Comparison of ENCODE assay signal across 17 cellular contexts in genomic region chr1:200659269-200659668, GRCh38. TPM values are rescaled to one million over a fixed set of nuclear protein-coding genes. Genes with fewer than 3 reads are reported as not detected.
DNase-seq lines count a peak whose midpoint lies in the region; ATAC-seq, FAIRE-seq and TF ChIP-seq lines count a peak whose summit lies in the region.
"Had no signal": no experiment of that assay in that cellular context is flagged by ENCODE, and none has a peak within 500 bp of the region (broad histone marks: within the 10 kb centered on the region; RNA-seq: fewer than 3 reads in every experiment).

No MANE protein-coding gene starts in this region.

- H3K27ac ChIP-seq in astrocyte (ENCODE audit: low read depth, low read length), result peak overlapping the region; percentile 64
- peak overlapping the region; percentile 95 for H3K27ac ChIP-seq in keratinocyte (ENCODE audit: control insufficient read depth, insufficient read depth, low read length)
- H3K27ac ChIP-seq: cardiac muscle cell, vagina had no signal

- H3K27me3 Mint-ChIP-seq in HFFc6 (ENCODE audit: insufficient read depth), result no peaks in the 10 kb centered on the region; the same call in 1 of the 2 replicates
- no peaks in the 10 kb centered on the region for H3K27me3 Mint-ChIP-seq in astrocyte (ENCODE audit: low read depth, unreplicated experiment)
- no peaks in the 10 kb centered on the region for H3K27me3 Mint-ChIP-seq in activated CD4-positive, alpha-beta memory T cell treated with anti-CD3 and anti-CD28 coated beads, Interleukin-2, amount 10 ng/mL, durations not matched to agents 7 days and 5 days
- H3K27me3 Mint-ChIP-seq: B cell had no signal

- H3K9ac ChIP-seq in astrocyte (ENCODE audit: low read length), result no peak overlapping the region
- peak overlapping the region; percentile 74 for H3K9ac ChIP-seq in keratinocyte (ENCODE audit: control insufficient read depth, extremely low read depth, insufficient read depth, low read length)

- H3K4me3 Mint-ChIP-seq in HFFc6, result no peak overlapping the region
- no peak overlapping the region for H3K4me3 Mint-ChIP-seq in astrocyte (ENCODE audit: unreplicated experiment)
- H3K4me3 Mint-ChIP-seq in activated CD4-positive, alpha-beta memory T cell treated with anti-CD3 and anti-CD28 coated beads, Interleukin-2, amount 10 ng/mL, durations not matched to agents 7 days and 5 days, result no peak overlapping the region
- H3K4me3 Mint-ChIP-seq: B cell had no signal

- FAIRE-seq in astrocyte (lab: Jason Lieb, UNC) (no peak), keratinocyte (lab: Jason Lieb, UNC) (peak; percentile 99)

- peak overlapping the region; percentile 26 for H3K4me2 ChIP-seq in astrocyte (ENCODE audit: low read length)
- peak overlapping the region; percentile 91 for H3K4me2 ChIP-seq in keratinocyte (ENCODE audit: control insufficient read depth, extremely low read depth, insufficient read depth, low read depth, low read length)

- DNase-seq in AG08395 (ENCODE audit: low spot score), result peak; percentile 10
- DNase-seq in HFFc6, result peak; percentile 10
- DNase-seq in astrocyte (ENCODE audit: low read depth), result peak; percentile 63
- peak; percentile 97 for DNase-seq in keratinocyte (ENCODE audit: low read depth, low spot score)
- no peak for DNase-seq in activated CD4-positive, alpha-beta memory T cell treated with anti-CD3 and anti-CD28 coated beads, Interleukin-2, amount 10 ng/mL, durations not matched to agents 7 days and 5 days
- no peak for DNase-seq in effector CD8-positive, alpha-beta T cell (lab: John Stamatoyannopoulos, UW)
- DNase-seq: activated CD4-positive, CD25-positive, alpha-beta regulatory T cell treated with anti-CD3 and anti-CD28 coated beads, Interleukin-2, amount 50 U/mL, for 72 hours; activated effector memory CD4-positive, alpha-beta T cell treated with Interleukin-2 at 50 U/mL for 16 hours; GF-D8; NCI-H2081 treated with DMSO at 0.1 percent for 48 hours; NK-92 treated with Interleukin-12 subunit alpha and Interleukin-12 subunit beta, amount 100 ng/mL, for 24 hours; stimulated activated CD4-positive, alpha-beta T cell treated with anti-CD3 and anti-CD28 coated beads, Interleukin-1b, Interleukin-23, amount 100 ng/mL, for 48 hours had no signal

- TF ChIP-seq CTCF in HFFc6 (IDR thresholded peaks at IDR 0.05), result no peak
- no peak for TF ChIP-seq CTCF in astrocyte (IDR thresholded peaks at IDR 0.05; ENCODE audit: insufficient read depth, low read depth, low read length)
- no peak for TF ChIP-seq CTCF in keratinocyte (optimal IDR thresholded peaks at IDR 0.05 in 1 of 3, IDR thresholded peaks at IDR 0.05 in 1 of 3, conservative IDR thresholded peaks at IDR 0.05 in 1 of 3; ENCODE audit: extremely low read depth in 1 of 3, insufficient read depth in 2 of 3, low read length in 3 of 3)

- H2AFZ ChIP-seq in astrocyte (ENCODE audit: low read depth, low read length), result no peak overlapping the region
- no peak overlapping the region for H2AFZ ChIP-seq in keratinocyte (ENCODE audit: control insufficient read depth, low read length)

- no peaks in the 10 kb centered on the region for H3K27me3 ChIP-seq in astrocyte (ENCODE audit: insufficient read depth, low read length)
- H3K27me3 ChIP-seq in keratinocyte (ENCODE audit: control insufficient read depth, extremely low read depth, insufficient read depth, low read length), result no peaks in the 10 kb centered on the region
- H3K27me3 ChIP-seq: cardiac muscle cell, vagina had no signal

- H3K4me1 Mint-ChIP-seq in HFFc6 (ENCODE audit: low read depth) (peaks cover 30% of the 10 kb centered on the region), astrocyte (ENCODE audit: low read depth, unreplicated experiment) (peaks cover 27% of the 10 kb centered on the region)
- peaks cover 33% of the 10 kb centered on the region for H3K4me1 Mint-ChIP-seq in activated CD4-positive, alpha-beta memory T cell treated with anti-CD3 and anti-CD28 coated beads, Interleukin-2, amount 10 ng/mL, durations not matched to agents 7 days and 5 days

- H3K27ac Mint-ChIP-seq in HFFc6 (peak overlapping the region; percentile 63), astrocyte (ENCODE audit: unreplicated experiment) (peak overlapping the region; percentile 95)
- no peak overlapping the region for H3K27ac Mint-ChIP-seq in activated CD4-positive, alpha-beta memory T cell treated with anti-CD3 and anti-CD28 coated beads, Interleukin-2, amount 10 ng/mL, durations not matched to agents 7 days and 5 days
- H3K27ac Mint-ChIP-seq: B cell had no signal

- dilution Hi-C loops in keratinocyte (cut with MboI; ENCODE audit: extremely low pct_ligation_motif_present, low sequenced_read_pairs), result no loop called here

- peaks cover 2% of the 10 kb centered on the region for H3K79me2 ChIP-seq in astrocyte (ENCODE audit: insufficient read depth, low read length)
- peaks cover 5% of the 10 kb centered on the region for H3K79me2 ChIP-seq in keratinocyte (ENCODE audit: control insufficient read depth, insufficient read depth, low read length)

- H3K36me3 ChIP-seq in astrocyte (ENCODE audit: insufficient read depth, low read length) (peaks cover 7% of the 10 kb centered on the region), keratinocyte (ENCODE audit: control insufficient read depth in 2 of 2, extremely low read depth in 1 of 2, insufficient read depth in 2 of 2, low read length in 2 of 2) (peaks cover 3 to 23% of the 10 kb centered on the region in 2 experiments)

- POLR2A ChIA-PET in activated CD4-positive, alpha-beta memory T cell treated with anti-CD3 and anti-CD28 coated beads, Interleukin-2, amount 10 ng/mL, durations not matched to agents 7 days and 5 days (lab: Charles Lee), result interaction anchor here (5.4 kb wide), 1 partner anchor 10 kb away, joined by 23 read pairs; the partner anchor contains the start of gene DDX59

- peaks cover 37% of the 10 kb centered on the region for H3K36me3 Mint-ChIP-seq in HFFc6 (ENCODE audit: low read depth)
- peaks cover 17% of the 10 kb centered on the region for H3K36me3 Mint-ChIP-seq in astrocyte (ENCODE audit: low read depth, unreplicated experiment)
- peaks cover 81% of the 10 kb centered on the region for H3K36me3 Mint-ChIP-seq in activated CD4-positive, alpha-beta memory T cell treated with anti-CD3 and anti-CD28 coated beads, Interleukin-2, amount 10 ng/mL, durations not matched to agents 7 days and 5 days (ENCODE audit: low read depth)

- ATAC-seq in HG03469 (IDR thresholded peaks at IDR 0.05; ENCODE audit: unreplicated experiment) (no peak), GM18858 (IDR thresholded peaks at IDR 0.05; ENCODE audit: unreplicated experiment) (no peak)

- H3K9me3 Mint-ChIP-seq in HFFc6 (no peaks in the 10 kb centered on the region), astrocyte (ENCODE audit: unreplicated experiment) (no peaks in the 10 kb centered on the region)
- no peaks in the 10 kb centered on the region for H3K9me3 Mint-ChIP-seq in activated CD4-positive, alpha-beta memory T cell treated with anti-CD3 and anti-CD28 coated beads, Interleukin-2, amount 10 ng/mL, durations not matched to agents 7 days and 5 days

- CTCF ChIA-PET in activated CD4-positive, alpha-beta memory T cell treated with anti-CD3 and anti-CD28 coated beads, Interleukin-2, amount 10 ng/mL, durations not matched to agents 7 days and 5 days (lab: Charles Lee), result interaction anchor here (1.0 to 1.3 kb wide), 2 partner anchors 11 to 37 kb away, joined by 3 to 4 read pairs; partner anchors contain the start of gene DDX59

- H4K20me1 ChIP-seq in astrocyte (ENCODE audit: insufficient read depth, low read length) (no peaks in the 10 kb centered on the region), keratinocyte (ENCODE audit: control insufficient read depth, extremely low read depth, insufficient read depth, low read length) (no peaks in the 10 kb centered on the region)

- peaks cover 8% of the 10 kb centered on the region for H3K4me1 ChIP-seq in astrocyte (ENCODE audit: insufficient read depth, low read length)
- peaks cover 44% of the 10 kb centered on the region for H3K4me1 ChIP-seq in keratinocyte (ENCODE audit: control insufficient read depth, extremely low read depth, insufficient read depth, low read length)

- H3K4me3 ChIP-seq in astrocyte (ENCODE audit: insufficient read depth, low read depth, low read length) (no peak overlapping the region), keratinocyte (ENCODE audit: control insufficient read depth in 2 of 3, extremely low read depth in 1 of 3, insufficient read depth in 2 of 3, low read depth in 1 of 3, low read length in 3 of 3) (peak overlapping the region in 2 of 3 experiments; percentile 38 to 47)
- H3K4me3 ChIP-seq: cardiac muscle cell, vagina had no signal

- no peaks in the 10 kb centered on the region for H3K9me1 ChIP-seq in keratinocyte (ENCODE audit: control insufficient read depth, extremely low read depth, insufficient read depth, low read length)

- H3K9me3 ChIP-seq in astrocyte (ENCODE audit: insufficient read depth, low read depth, low read length) (no peaks in the 10 kb centered on the region), keratinocyte (ENCODE audit: control insufficient read depth, low read depth, low read length) (no peaks in the 10 kb centered on the region)
- H3K9me3 ChIP-seq: vagina had no signal

RNA-seq across cellular contexts. Expression of gene DDX59, which starts 10.4 kb away (rescaled TPM):
- 10 to 100 TPM; 13.2 to 17.3 (median 14.6) TPM for total RNA-seq in HFFc6 (2021; fragmentation: NEBNext Ultra II Directional; extraction: Animal tissue kit (Norgen Biotek cat#: 25700))
- total RNA-seq in astrocyte, result 12.6 and 13.2 TPM in 2 replicates
- 10.1 to 14.4 TPM (median 12.7 TPM) in 3 replicates for polyA plus RNA-seq in keratinocyte
- 21.9 TPM for polyA plus RNA-seq in keratinocyte (2011; ENCODE audit: low read depth)
- polyA plus RNA-seq in keratinocyte (2011; cell fraction: cytosol; rRNA removed), result 8.8 and 14.9 TPM in 2 replicates
- polyA plus RNA-seq in keratinocyte (2011; cell fraction: nucleus; rRNA removed), result 15.3 and 16.9 TPM in 2 replicates
- 10.3 and 12.3 TPM in 2 replicates for polyA plus RNA-seq in keratinocyte (2012; ENCODE audit: low replicate concordance)
- 1.3 to 10.8 TPM (median 10.3 TPM) in 3 replicates for polyA minus RNA-seq in keratinocyte
- polyA minus RNA-seq in keratinocyte (2011; cell fraction: cytosol; rRNA and poly(A)+ RNA removed), result 6.7 TPM
- 4.7 and 6.0 TPM in 2 replicates for polyA minus RNA-seq in keratinocyte (2011; cell fraction: nucleus; rRNA and poly(A)+ RNA removed)
- total RNA-seq in activated CD4-positive, alpha-beta memory T cell treated with anti-CD3 and anti-CD28 coated beads, Interleukin-2, amount 10 ng/mL, durations not matched to agents 7 days and 5 days, result 10 to 100 TPM; 32.1 to 34.0 TPM

RNA-seq across cellular contexts. Expression of gene KIF14, which starts 38.7 kb away (rescaled TPM):
- 10 to 100 TPM in 5 of 6 experiments, 1 to 10 TPM in 1; 5.3 to 12.5 (median 11.4) TPM for total RNA-seq in HFFc6 (2021; fragmentation: NEBNext Ultra II Directional; extraction: Animal tissue kit (Norgen Biotek cat#: 25700))
- total RNA-seq in astrocyte, result 1.2 and 2.1 TPM in 2 replicates
- 0.90 to 6.2 TPM (median 3.7 TPM) in 3 replicates for polyA plus RNA-seq in keratinocyte
- polyA plus RNA-seq in keratinocyte (2011; ENCODE audit: low read depth), result 0.17 TPM
- 0.97 and 1.5 TPM in 2 replicates for polyA plus RNA-seq in keratinocyte (2011; cell fraction: cytosol; rRNA removed)
- 2.0 and 2.7 TPM in 2 replicates for polyA plus RNA-seq in keratinocyte (2011; cell fraction: nucleus; rRNA removed)
- 0.08 and 4.1 TPM in 2 replicates for polyA plus RNA-seq in keratinocyte (2012; ENCODE audit: low replicate concordance)
- 0.46 to 6.1 TPM (median 0.79 TPM) in 3 replicates for polyA minus RNA-seq in keratinocyte
- polyA minus RNA-seq in keratinocyte (2011; cell fraction: cytosol; rRNA and poly(A)+ RNA removed), result 1.2 TPM
- 1.4 and 3.3 TPM in 2 replicates for polyA minus RNA-seq in keratinocyte (2011; cell fraction: nucleus; rRNA and poly(A)+ RNA removed)
- total RNA-seq in activated CD4-positive, alpha-beta memory T cell treated with anti-CD3 and anti-CD28 coated beads, Interleukin-2, amount 10 ng/mL, durations not matched to agents 7 days and 5 days, result 10 to 100 TPM; 28.3 to 30.3 TPM

Comparison
In these comparisons a context has a peak if more than half of its experiments do, and no peak if none do; other contexts are left out.
1. DNase-seq: peak in AG08395 (single experiment), HFFc6 (single experiment), astrocyte (single experiment) and keratinocyte (single experiment); none in activated CD4-positive, alpha-beta memory T cell treated with anti-CD3 and anti-CD28 coated beads, Interleukin-2, amount 10 ng/mL, durations not matched to agents 7 days and 5 days (single experiment) and effector CD8-positive, alpha-beta T cell (single experiment).